In genomic region chr5:122311400-122311887, GRCh38 we compare ENCODE assay signal across 11 cellular contexts. TPM values are rescaled to one million over a fixed set of nuclear protein-coding genes. Genes with fewer than 3 reads are reported as not detected.
DNase-seq lines count a peak whose midpoint lies in the region; ATAC-seq and TF ChIP-seq lines count a peak whose summit lies in the region.
"Had no signal": no experiment of that assay in that cellular context is flagged by ENCODE, and none has a peak within 500 bp of the region (broad histone marks: within the 10 kb centered on the region; RNA-seq: fewer than 3 reads in every experiment).

No MANE protein-coding gene starts in this region.

- no peak overlapping the region for H3K27ac Mint-ChIP-seq in activated naive CD8-positive, alpha-beta T cell treated with anti-CD3 and anti-CD28 coated beads, Interleukin-2, amount 10 ng/mL, durations not matched to agents 7 days and 5 days
- no peak overlapping the region for H3K27ac Mint-ChIP-seq in activated naive CD8-positive, alpha-beta T cell treated with anti-CD3 and anti-CD28 coated beads, Interleukin-2, amount 50 U/mL, for 24 hours

- TF ChIP-seq POLR2A in breast epithelium (IDR thresholded peaks at IDR 0.05), result no peak

- H3K4me3 Mint-ChIP-seq in activated naive CD8-positive, alpha-beta T cell treated with anti-CD3 and anti-CD28 coated beads, Interleukin-2, amount 10 ng/mL, durations not matched to agents 7 days and 5 days, result peak overlapping the region; percentile 40
- no peak overlapping the region for H3K4me3 Mint-ChIP-seq in activated naive CD8-positive, alpha-beta T cell treated with anti-CD3 and anti-CD28 coated beads, Interleukin-2, amount 50 U/mL, for 24 hours

- H3K27me3 ChIP-seq in breast epithelium (peaks cover 0 to 7% of the 10 kb centered on the region in 2 donors), lung (ENCODE audit: control insufficient read depth, insufficient read depth) (no peaks in the 10 kb centered on the region), upper lobe of right lung (peaks cover 39% of the 10 kb centered on the region)

- ATAC-seq in activated naive CD8-positive, alpha-beta T cell treated with anti-CD3 and anti-CD28 coated beads, Interleukin-2, amount 10 ng/mL, durations not matched to agents 7 days and 5 days (ENCODE audit: low read depth), result no peak
- ATAC-seq in activated naive CD8-positive, alpha-beta T cell treated with anti-CD3 and anti-CD28 coated beads, Interleukin-2, amount 50 U/mL, for 24 hours, result no peak
- ATAC-seq in lung (ENCODE audit: insufficient read depth, low FRiP score) (no peak), upper lobe of right lung (no peak)

- no peaks in the 10 kb centered on the region for H3K36me3 ChIP-seq in breast epithelium
- H3K36me3 ChIP-seq in lung (ENCODE audit: control insufficient read depth in 2 of 2, insufficient read depth in 2 of 2, low read length in 2 of 2), result no peaks in the 10 kb centered on the region
- no peaks in the 10 kb centered on the region for H3K36me3 ChIP-seq in upper lobe of right lung

- 8 to 9% methylated on average over 30 of the region's 30 CpGs for WGBS in lung, 2 donors

- H3K9me3 ChIP-seq in breast epithelium, result no peaks in the 10 kb centered on the region
- no peaks in the 10 kb centered on the region for H3K9me3 ChIP-seq in lung (ENCODE audit: control insufficient read depth in 2 of 2, insufficient read depth in 1 of 2, low read length in 1 of 2)
- no peaks in the 10 kb centered on the region for H3K9me3 ChIP-seq in upper lobe of right lung

- H3K4me1 ChIP-seq in breast epithelium (no peaks in the 10 kb centered on the region), lung (ENCODE audit: control insufficient read depth in 2 of 2, insufficient read depth in 2 of 2, low read length in 2 of 2) (peaks cover 0 to 6% of the 10 kb centered on the region in 2 donors), upper lobe of right lung (peaks cover 6% of the 10 kb centered on the region)

- DNase-seq in activated naive CD8-positive, alpha-beta T cell treated with anti-CD3 and anti-CD28 coated beads, Interleukin-2, amount 10 ng/mL, durations not matched to agents 7 days and 5 days, result no peak
- no peak for DNase-seq in activated naive CD8-positive, alpha-beta T cell treated with anti-CD3 and anti-CD28 coated beads, Interleukin-2, amount 50 U/mL, for 24 hours
- DNase-seq in breast epithelium (ENCODE audit: low spot score in 2 of 2), result no peak
- no peak for DNase-seq in lung (ENCODE audit: low spot score)
- DNase-seq in upper lobe of right lung, result no peak
- no peak for DNase-seq in AG08395 (ENCODE audit: low spot score)
- no peak for DNase-seq in NOMO-1 treated with dmso at 0.1 percent for 144 hours (lab: John Stamatoyannopoulos, UW; ENCODE audit: unreplicated experiment)
- no peak for DNase-seq in NCI-H226
- DNase-seq: DMS153 had no signal

- H3K9me3 Mint-ChIP-seq in activated naive CD8-positive, alpha-beta T cell treated with anti-CD3 and anti-CD28 coated beads, Interleukin-2, amount 10 ng/mL, durations not matched to agents 7 days and 5 days, result no peaks in the 10 kb centered on the region
- no peaks in the 10 kb centered on the region for H3K9me3 Mint-ChIP-seq in activated naive CD8-positive, alpha-beta T cell treated with anti-CD3 and anti-CD28 coated beads, Interleukin-2, amount 50 U/mL, for 24 hours

- intact Hi-C loops in breast epithelium (cut with DNase I; ENCODE audit: low total_unique reads), result no loop called here
- intact Hi-C loops in upper lobe of right lung (cut with DNase I), result no loop called here

- H3K36me3 Mint-ChIP-seq in activated naive CD8-positive, alpha-beta T cell treated with anti-CD3 and anti-CD28 coated beads, Interleukin-2, amount 10 ng/mL, durations not matched to agents 7 days and 5 days, result no peaks in the 10 kb centered on the region
- H3K36me3 Mint-ChIP-seq in activated naive CD8-positive, alpha-beta T cell treated with anti-CD3 and anti-CD28 coated beads, Interleukin-2, amount 50 U/mL, for 24 hours (ENCODE audit: low read depth), result no peaks in the 10 kb centered on the region

- POLR2A ChIA-PET in activated naive CD8-positive, alpha-beta T cell treated with anti-CD3 and anti-CD28 coated beads, Interleukin-2, amount 10 ng/mL, durations not matched to agents 7 days and 5 days (lab: Charles Lee), result no interaction called here

- peak overlapping the region; percentile 60 to 84 (median 70) for H3K4me3 ChIP-seq in breast epithelium
- H3K4me3 ChIP-seq in lung, result peak overlapping the region; percentile 66
- peak overlapping the region; percentile 44 for H3K4me3 ChIP-seq in upper lobe of right lung

- H3K27me3 Mint-ChIP-seq in activated naive CD8-positive, alpha-beta T cell treated with anti-CD3 and anti-CD28 coated beads, Interleukin-2, amount 10 ng/mL, durations not matched to agents 7 days and 5 days, result peaks cover 46% of the 10 kb centered on the region
- H3K27me3 Mint-ChIP-seq in activated naive CD8-positive, alpha-beta T cell treated with anti-CD3 and anti-CD28 coated beads, Interleukin-2, amount 50 U/mL, for 24 hours, result peaks cover 58% of the 10 kb centered on the region

- H3K27ac ChIP-seq in breast epithelium (peak overlapping the region; percentile 27 to 76), lung (ENCODE audit: low read depth in 1 of 2, low read length in 1 of 2) (peak overlapping the region in 1 of 2 donors; percentile 27), upper lobe of right lung (no peak overlapping the region)
- H3K27ac ChIP-seq: epithelial cell of prostate had no signal

- peaks cover 2% of the 10 kb centered on the region for H3K4me1 Mint-ChIP-seq in activated naive CD8-positive, alpha-beta T cell treated with anti-CD3 and anti-CD28 coated beads, Interleukin-2, amount 10 ng/mL, durations not matched to agents 7 days and 5 days
- peaks cover 7% of the 10 kb centered on the region for H3K4me1 Mint-ChIP-seq in activated naive CD8-positive, alpha-beta T cell treated with anti-CD3 and anti-CD28 coated beads, Interleukin-2, amount 50 U/mL, for 24 hours

- TF ChIP-seq CTCF in breast epithelium (IDR thresholded peaks at IDR 0.05), result no peak
- no peak for TF ChIP-seq CTCF in lung (IDR thresholded peaks at IDR 0.05; ENCODE audit: control extremely low read depth, extremely low read depth)
- no peak for TF ChIP-seq CTCF in upper lobe of right lung (IDR thresholded peaks at IDR 0.05)

RNA-seq across cellular contexts. Expression of gene SNCAIP, which starts 0.6 kb away (rescaled TPM):
- total RNA-seq in activated naive CD8-positive, alpha-beta T cell treated with anti-CD3 and anti-CD28 coated beads, Interleukin-2, amount 10 ng/mL, durations not matched to agents 7 days and 5 days, result not detected
- total RNA-seq in breast epithelium (10 to 100 TPM in 2 of 3 donors, 1 to 10 TPM in 1; 9.8 to 15.4 (median 10.9) TPM), lung (10 to 100 TPM in 1 of 2 donors, 1 to 10 TPM in 1; 6.5 to 25.7 TPM), upper lobe of right lung (4.0 TPM)
- polyA plus RNA-seq in lung, result 1 to 10 TPM; 1.4 to 3.0 TPM
- total RNA-seq: T-helper 2 cell treated with Interferon-gamma antibody and Interleukin-4, amounts not matched to agents 100 ng/mL and 5 ng/mL, for 36 hours had no signal
